Comparison of ENCODE assay signal across 6 cellular contexts in genomic region chr2:220502539-220502938, GRCh38.
"Had no signal": no experiment of that assay in that cellular context is flagged by ENCODE, and none has a peak within 500 bp of the region (broad histone marks: within the 10 kb centered on the region; RNA-seq: fewer than 3 reads in every experiment).

No MANE protein-coding gene starts in this region.

- H3K27ac ChIP-seq: HL-60 had no signal

- H3K4me3 ChIP-seq: K562 had no signal

- ATAC-seq: HepG2, K562 had no signal

- DNase-seq: IMR-90, KBM-7, KG1 had no signal
